Comparison of ENCODE assay signal across 29 cellular contexts in the genomic region with DNA sequence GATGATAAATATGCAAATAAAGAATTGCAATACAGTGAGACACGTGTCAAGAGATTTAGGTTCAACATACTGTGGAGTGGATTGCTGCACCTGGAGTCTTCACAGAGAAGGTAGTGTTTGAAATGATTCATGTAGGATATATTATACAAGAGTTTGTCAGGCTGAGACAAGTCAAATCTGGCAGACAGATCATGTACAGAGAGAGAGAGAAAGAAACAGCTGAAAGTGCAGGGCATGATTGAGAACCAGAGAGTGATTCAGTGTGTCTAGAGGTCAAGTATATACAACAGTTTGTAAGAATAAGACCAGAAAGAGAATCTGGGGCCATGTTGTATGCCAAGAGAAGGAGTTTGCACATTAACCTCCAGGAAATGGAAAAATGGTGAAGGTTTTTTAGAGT. TPM values are rescaled to one million over a fixed set of nuclear protein-coding genes. Genes with fewer than 3 reads are reported as not detected.
A peak's percentile ranks its signal among the peaks of the same experiment; 100 is the strongest.
DNase-seq lines count a peak whose midpoint lies in the region.
"Had no signal": no experiment of that assay in that cellular context is flagged by ENCODE, and none has a peak within 500 bp of the region (broad histone marks: within the 10 kb centered on the region; RNA-seq: fewer than 3 reads in every experiment).

No MANE protein-coding gene starts in this region.

- H3K36me3 ChIP-seq in esophagus (ENCODE audit: control insufficient read depth in 2 of 2, insufficient read depth in 2 of 2, low read length in 1 of 2) = no peaks in the 10 kb centered on the region
- no peaks in the 10 kb centered on the region for H3K36me3 ChIP-seq in urinary bladder (ENCODE audit: insufficient read depth)
- H3K36me3 ChIP-seq: adrenal gland, brain microvascular endothelial cell, esophagus muscularis mucosa, gastrocnemius medialis, left lung, ovary, spleen, tibial nerve had no signal

- H3K9me3 Mint-ChIP-seq in activated naive CD8-positive, alpha-beta T cell (ENCODE audit: low read depth) = no peaks in the 10 kb centered on the region
- H3K9me3 Mint-ChIP-seq in activated naive CD8-positive, alpha-beta T cell treated with anti-CD3 and anti-CD28 coated beads for 36 hours = no peaks in the 10 kb centered on the region
- no peaks in the 10 kb centered on the region for H3K9me3 Mint-ChIP-seq in T-helper 2 cell treated with Interferon-gamma antibody and Interleukin-4, amounts not matched to agents 5 μg/mL and 100 μg/mL, for 36 hours
- H3K9me3 Mint-ChIP-seq: H9, natural killer cell had no signal

- peaks cover 0 to 2% of the 10 kb centered on the region in 2 donors for H3K4me1 ChIP-seq in esophagus (ENCODE audit: control insufficient read depth in 2 of 2, insufficient read depth in 2 of 2, low read length in 1 of 2)
- no peaks in the 10 kb centered on the region for H3K4me1 ChIP-seq in urinary bladder (ENCODE audit: insufficient read depth)

- no peak for DNase-seq in activated naive CD8-positive, alpha-beta T cell treated with anti-CD3 and anti-CD28 coated beads for 36 hours
- peak; percentile 39 for DNase-seq in T-helper 2 cell treated with Interferon-gamma antibody and Interleukin-4, amounts not matched to agents 5 μg/mL and 100 μg/mL, for 36 hours (ENCODE audit: low spot score)
- no peak for DNase-seq in G401 (ENCODE audit: low spot score)
- no peak for DNase-seq in HUDEP-2 (lab: John Stamatoyannopoulos, UW; ENCODE audit: unreplicated experiment in 76 of 76)
- DNase-seq: adrenal gland; brain microvascular endothelial cell; effector CD4-positive, alpha-beta T cell; gastrocnemius medialis; H9; hippocampal formation; left lung; midbrain; natural killer cell; NCI-H1105; NCI-H1930; NCI-H345; NCI-H748 treated with DMSO at 0.1 percent for 48 hours; ovary; SK-N-SH; spleen; stimulated activated CD4-positive, alpha-beta T cell treated with anti-CD3 and anti-CD28 coated beads, Interleukin-4, amount 100 ng/mL, for 24 hours; stimulated activated naive CD4-positive, alpha-beta T cell; T-helper 17 cell had no signal

- H3K9me3 ChIP-seq in esophagus (ENCODE audit: control insufficient read depth in 2 of 2, insufficient read depth in 1 of 2, low read depth in 1 of 2, low read length in 1 of 2) = no peaks in the 10 kb centered on the region
- H3K9me3 ChIP-seq: adrenal gland, esophagus muscularis mucosa, gastrocnemius medialis, left lung, ovary, SK-N-SH, spleen, tibial nerve had no signal

- H3K27me3 Mint-ChIP-seq in activated naive CD8-positive, alpha-beta T cell = peaks cover 4% of the 10 kb centered on the region
- peaks cover 6% of the 10 kb centered on the region for H3K27me3 Mint-ChIP-seq in activated naive CD8-positive, alpha-beta T cell treated with anti-CD3 and anti-CD28 coated beads for 36 hours
- H3K27me3 Mint-ChIP-seq in T-helper 2 cell treated with Interferon-gamma antibody and Interleukin-4, amounts not matched to agents 5 μg/mL and 100 μg/mL, for 36 hours (ENCODE audit: low read depth) = no peaks in the 10 kb centered on the region

- H3K4me3 ChIP-seq in esophagus (ENCODE audit: low read depth in 1 of 2, low read length in 2 of 2) (no peak overlapping the region), urinary bladder (ENCODE audit: low read depth, low read length) (no peak overlapping the region)
- H3K4me3 ChIP-seq: adrenal gland, esophagus muscularis mucosa, gastrocnemius medialis, left lung, ovary, spleen, tibial nerve had no signal

- H3K27me3 ChIP-seq in esophagus (ENCODE audit: control insufficient read depth in 1 of 2, insufficient read depth in 2 of 2, low read length in 2 of 2) = no peaks in the 10 kb centered on the region
- H3K27me3 ChIP-seq: adrenal gland, brain microvascular endothelial cell, esophagus muscularis mucosa, gastrocnemius medialis, left lung, ovary, spleen, tibial nerve had no signal

- peak overlapping the region; percentile 9 for H3K27ac Mint-ChIP-seq in activated naive CD8-positive, alpha-beta T cell
- H3K27ac Mint-ChIP-seq in activated naive CD8-positive, alpha-beta T cell treated with anti-CD3 and anti-CD28 coated beads for 36 hours = no peak overlapping the region
- H3K27ac Mint-ChIP-seq in T-helper 2 cell treated with Interferon-gamma antibody and Interleukin-4, amounts not matched to agents 5 μg/mL and 100 μg/mL, for 36 hours = no peak overlapping the region
- H3K27ac Mint-ChIP-seq: CD14-positive monocyte, H9, natural killer cell, T-helper 17 cell had no signal

- peaks cover 2% of the 10 kb centered on the region for H3K36me3 Mint-ChIP-seq in activated naive CD8-positive, alpha-beta T cell
- H3K36me3 Mint-ChIP-seq in activated naive CD8-positive, alpha-beta T cell treated with anti-CD3 and anti-CD28 coated beads for 36 hours = peaks cover 8% of the 10 kb centered on the region
- H3K36me3 Mint-ChIP-seq in T-helper 2 cell treated with Interferon-gamma antibody and Interleukin-4, amounts not matched to agents 5 μg/mL and 100 μg/mL, for 36 hours (ENCODE audit: low read depth) = peaks cover 3% of the 10 kb centered on the region
- H3K36me3 Mint-ChIP-seq: CD14-positive monocyte, natural killer cell had no signal

- WGBS in esophagus, 2 donors = 40 to 70% methylated on average over 1 of the region's 1 CpG
- 90% methylated on average over 1 of the region's 1 CpG for WGBS in urinary bladder

- peak overlapping the region; percentile 16 to 47 for H3K27ac ChIP-seq in esophagus (ENCODE audit: low read depth in 2 of 2, low read length in 1 of 2)
- peak overlapping the region; percentile 60 for H3K27ac ChIP-seq in urinary bladder (ENCODE audit: low read depth)
- H3K27ac ChIP-seq: adrenal gland, brain microvascular endothelial cell, esophagus muscularis mucosa, gastrocnemius medialis, left lung, ovary, spleen, tibial nerve had no signal

- H3K4me1 Mint-ChIP-seq in activated naive CD8-positive, alpha-beta T cell (ENCODE audit: low read depth) = peaks cover 42% of the 10 kb centered on the region
- H3K4me1 Mint-ChIP-seq in activated naive CD8-positive, alpha-beta T cell treated with anti-CD3 and anti-CD28 coated beads for 36 hours = peaks cover 39% of the 10 kb centered on the region
- peaks cover 33% of the 10 kb centered on the region for H3K4me1 Mint-ChIP-seq in T-helper 2 cell treated with Interferon-gamma antibody and Interleukin-4, amounts not matched to agents 5 μg/mL and 100 μg/mL, for 36 hours (ENCODE audit: low read depth)

- H3K4me3 Mint-ChIP-seq in activated naive CD8-positive, alpha-beta T cell = no peak overlapping the region
- no peak overlapping the region for H3K4me3 Mint-ChIP-seq in activated naive CD8-positive, alpha-beta T cell treated with anti-CD3 and anti-CD28 coated beads for 36 hours
- no peak overlapping the region for H3K4me3 Mint-ChIP-seq in T-helper 2 cell treated with Interferon-gamma antibody and Interleukin-4, amounts not matched to agents 5 μg/mL and 100 μg/mL, for 36 hours
- H3K4me3 Mint-ChIP-seq: CD14-positive monocyte, H9, natural killer cell, T-helper 17 cell had no signal

- in situ Hi-C loops in G401 (cut with HindIII; ENCODE audit: low sequenced_read_pairs) = no loop called here

RNA-seq across cellular contexts. Expression of a gene that starts 2.1 kb away (rescaled TPM):
- 10 to 100 TPM; 22.6 to 23.1 TPM for total RNA-seq in activated naive CD8-positive, alpha-beta T cell treated with anti-CD3 and anti-CD28 coated beads for 36 hours
- 1 to 10 TPM; 3.5 to 3.6 TPM for polyA plus RNA-seq in esophagus
- 45.9 TPM for total RNA-seq in urinary bladder
- 8.8 TPM for polyA plus RNA-seq in urinary bladder
- total RNA-seq in G401 (2014; rRNA removed; shearing (Covaris generic)) = 12.9 and 19.2 TPM in 2 replicates
